ENCODE assay signal across 31 cellular contexts in the genomic region with DNA sequence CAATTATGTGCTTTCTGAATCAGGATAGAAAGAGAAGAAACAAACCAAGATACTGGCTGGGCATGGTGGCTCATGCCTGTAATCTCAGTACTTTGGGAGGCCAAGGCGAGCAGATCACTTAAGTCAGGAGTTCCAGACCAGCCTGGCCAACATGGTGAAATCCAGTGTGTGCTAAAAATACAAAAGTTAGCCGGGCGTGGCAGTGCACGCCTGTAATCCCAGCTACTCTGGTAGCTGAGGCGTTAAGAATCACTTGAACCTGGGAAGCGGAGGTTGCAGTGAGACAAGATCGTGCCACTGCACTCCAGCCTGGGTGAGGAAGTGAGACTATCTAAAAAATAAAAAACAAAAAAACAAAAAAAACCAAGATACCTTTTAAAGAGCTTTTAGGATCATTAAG.
"Had no signal": no experiment of that assay in that cellular context is flagged by ENCODE, and none has a peak within 500 bp of the region (broad histone marks: within the 10 kb centered on the region; RNA-seq: fewer than 3 reads in every experiment).

No MANE protein-coding gene starts in this region.

- H3K27ac Mint-ChIP-seq: activated CD4-positive, alpha-beta memory T cell treated with anti-CD3 and anti-CD28 coated beads, Interleukin-2, amount 10 ng/mL, durations not matched to agents 7 days and 5 days; activated CD4-positive, alpha-beta T cell treated with anti-CD3 and anti-CD28 coated beads, Interleukin-2, amount 10 ng/mL, durations not matched to agents 7 days and 5 days; activated T-helper 17 cell treated with anti-CD3 and anti-CD28 coated beads, Interleukin-2, amount 50 U/mL, for 72 hours; dendritic cell treated with granulocyte-macrophage colony-stimulating factor and Interleukin-4, amounts not matched to agents 40 ng/mL and 50 ng/mL, for 4 days; naive B cell; progenitor cell of endocrine pancreas; stimulated activated naive B cell treated with anti-CD40 and anti-IgM and Interleukin-4, amounts not matched to agents 10 μg/mL and 1 μg/mL and 100 μg/mL, for 72 hours; T-helper 17 cell; WTC11 had no signal

- H3K4me1 ChIP-seq: breast epithelium had no signal

- H3K4me3 Mint-ChIP-seq: activated CD4-positive, alpha-beta memory T cell treated with anti-CD3 and anti-CD28 coated beads, Interleukin-2, amount 10 ng/mL, durations not matched to agents 7 days and 5 days; activated CD4-positive, alpha-beta T cell treated with anti-CD3 and anti-CD28 coated beads, Interleukin-2, amount 10 ng/mL, durations not matched to agents 7 days and 5 days; activated T-cell treated with anti-CD3 and anti-CD28 coated beads, Interleukin-2, amount 50 U/mL, for 4 hours; activated T-helper 17 cell treated with anti-CD3 and anti-CD28 coated beads, Interleukin-2, amount 50 U/mL, for 72 hours; central memory CD8-positive, alpha-beta T cell; dendritic cell treated with granulocyte-macrophage colony-stimulating factor and Interleukin-4, amounts not matched to agents 40 ng/mL and 50 ng/mL, for 4 days; naive B cell; stimulated activated naive B cell treated with anti-CD40 and anti-IgM and Interleukin-4, amounts not matched to agents 10 μg/mL and 1 μg/mL and 100 μg/mL, for 72 hours; T-helper 17 cell; WTC11 had no signal

- H3K27me3 Mint-ChIP-seq: activated CD4-positive, alpha-beta memory T cell treated with anti-CD3 and anti-CD28 coated beads, Interleukin-2, amount 10 ng/mL, durations not matched to agents 7 days and 5 days; activated CD4-positive, alpha-beta T cell treated with anti-CD3 and anti-CD28 coated beads, Interleukin-2, amount 10 ng/mL, durations not matched to agents 7 days and 5 days; activated T-helper 17 cell treated with anti-CD3 and anti-CD28 coated beads, Interleukin-2, amount 50 U/mL, for 72 hours; central memory CD8-positive, alpha-beta T cell; dendritic cell treated with granulocyte-macrophage colony-stimulating factor and Interleukin-4, amounts not matched to agents 40 ng/mL and 50 ng/mL, for 4 days; naive B cell; progenitor cell of endocrine pancreas; stimulated activated naive B cell treated with anti-CD40 and anti-IgM and Interleukin-4, amounts not matched to agents 10 μg/mL and 1 μg/mL and 100 μg/mL, for 72 hours; T-helper 17 cell had no signal

- H3K36me3 Mint-ChIP-seq: naive B cell; stimulated activated naive B cell treated with anti-CD40 and anti-IgM and Interleukin-4, amounts not matched to agents 10 μg/mL and 1 μg/mL and 100 μg/mL, for 72 hours; WTC11 had no signal

- H3K27me3 ChIP-seq: breast epithelium, esophagus muscularis mucosa, foreskin keratinocyte, hepatocyte, ovary, stomach, tibial nerve had no signal

- H3K27ac ChIP-seq: foreskin keratinocyte, ovary had no signal

- H3K4me3 ChIP-seq: breast epithelium, esophagus muscularis mucosa, hepatocyte, lung, ovary, stomach, tibial nerve had no signal

- H3K36me3 ChIP-seq: breast epithelium, esophagus muscularis mucosa, ovary, tibial nerve had no signal

- H3K9me3 Mint-ChIP-seq: activated CD4-positive, alpha-beta memory T cell treated with anti-CD3 and anti-CD28 coated beads, Interleukin-2, amount 10 ng/mL, durations not matched to agents 7 days and 5 days; activated CD4-positive, alpha-beta T cell treated with anti-CD3 and anti-CD28 coated beads, Interleukin-2, amount 10 ng/mL, durations not matched to agents 7 days and 5 days; activated T-cell treated with anti-CD3 and anti-CD28 coated beads, Interleukin-2, amount 50 U/mL, for 4 hours; activated T-helper 17 cell treated with anti-CD3 and anti-CD28 coated beads, Interleukin-2, amount 50 U/mL, for 72 hours; central memory CD8-positive, alpha-beta T cell; dendritic cell treated with granulocyte-macrophage colony-stimulating factor and Interleukin-4, amounts not matched to agents 40 ng/mL and 50 ng/mL, for 4 days; stimulated activated naive B cell treated with anti-CD40 and anti-IgM and Interleukin-4, amounts not matched to agents 10 μg/mL and 1 μg/mL and 100 μg/mL, for 72 hours; WTC11 had no signal

- H3K4me1 Mint-ChIP-seq: activated CD4-positive, alpha-beta memory T cell treated with anti-CD3 and anti-CD28 coated beads, Interleukin-2, amount 10 ng/mL, durations not matched to agents 7 days and 5 days; activated CD4-positive, alpha-beta T cell treated with anti-CD3 and anti-CD28 coated beads, Interleukin-2, amount 10 ng/mL, durations not matched to agents 7 days and 5 days; activated T-helper 17 cell treated with anti-CD3 and anti-CD28 coated beads, Interleukin-2, amount 50 U/mL, for 72 hours; central memory CD8-positive, alpha-beta T cell; naive B cell; stimulated activated naive B cell treated with anti-CD40 and anti-IgM and Interleukin-4, amounts not matched to agents 10 μg/mL and 1 μg/mL and 100 μg/mL, for 72 hours; T-helper 17 cell had no signal

- H3K9me3 ChIP-seq: breast epithelium, esophagus muscularis mucosa, ovary, stomach, tibial nerve had no signal

- ATAC-seq: activated T-cell treated with anti-CD3 and anti-CD28 coated beads, Interleukin-2, amount 50 U/mL, for 4 hours; activated T-helper 17 cell treated with anti-CD3 and anti-CD28 coated beads, Interleukin-2, amount 50 U/mL, for 72 hours; foreskin keratinocyte; sciatic nerve; SK-N-SH treated with all-trans-retinoic acid at 6 μM for 48 hours; stimulated activated naive B cell treated with anti-CD40 and anti-IgM and Interleukin-4, amounts not matched to agents 10 μg/mL and 1 μg/mL and 100 μg/mL, for 72 hours; T-helper 17 cell; WTC11 had no signal

- DNase-seq: activated CD4-positive, alpha-beta memory T cell treated with anti-CD3 and anti-CD28 coated beads, Interleukin-2, amount 10 ng/mL, durations not matched to agents 7 days and 5 days; activated CD4-positive, alpha-beta T cell treated with anti-CD3 and anti-CD28 coated beads for 1 hour; activated CD4-positive, alpha-beta T cell treated with anti-CD3 and anti-CD28 coated beads, Interleukin-2, amount 10 ng/mL, durations not matched to agents 7 days and 5 days; activated gamma-delta T cell treated with Interleukin-2 at 50 U/mL for 16 hours; activated naive CD4-positive, alpha-beta T cell treated with anti-CD3 and anti-CD28 coated beads, Interleukin-2, amount 50 U/mL, for 16 hours; activated T-cell treated with anti-CD3 and anti-CD28 coated beads, Interleukin-2, amount 50 U/mL, for 4 hours; amniotic stem cell; effector CD4-positive, alpha-beta T cell; foreskin keratinocyte; islet precursor cell; naive B cell; ovary; small intestine; stimulated activated CD4-positive, alpha-beta T cell treated with anti-CD3 and anti-CD28 coated beads, Interleukin-1b, Interleukin-23, amount 100 ng/mL, for 48 hours; stimulated activated CD4-positive, alpha-beta T cell treated with anti-CD3 and anti-CD28 coated beads, Interleukin-4, amount 100 ng/mL, for 4 hours; stimulated activated naive B cell treated with anti-CD40 and anti-IgM and Interleukin-4, amounts not matched to agents 10 μg/mL and 1 μg/mL and 100 μg/mL, for 72 hours; stomach; T-helper 17 cell; T1000 had no signal
